20 cellular contexts compared by ENCODE assay signal in the genomic region with DNA sequence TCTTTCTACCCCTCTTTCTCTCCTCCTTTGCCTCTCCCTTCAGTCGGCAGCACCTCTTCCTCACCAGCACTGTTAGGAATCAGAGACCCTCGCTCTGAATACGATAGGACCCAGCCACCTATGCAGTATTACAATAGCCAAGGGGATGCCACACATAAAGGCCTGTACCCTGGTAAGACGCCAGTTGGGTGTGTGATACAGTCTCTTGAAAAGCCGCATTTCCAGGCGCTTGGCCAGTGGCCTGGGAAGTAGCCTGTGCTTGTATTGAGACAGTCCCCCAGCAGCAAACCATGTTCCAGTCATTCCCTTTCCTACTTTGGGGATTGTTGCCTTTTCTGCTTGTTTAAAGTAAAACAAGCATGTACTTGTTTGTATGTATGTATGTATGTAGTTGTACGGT.
DNase-seq lines count a peak whose midpoint lies in the region; ATAC-seq, FAIRE-seq and TF ChIP-seq lines count a peak whose summit lies in the region.
"Had no signal": no experiment of that assay in that cellular context is flagged by ENCODE, and none has a peak within 500 bp of the region (broad histone marks: within the 10 kb centered on the region; RNA-seq: fewer than 3 reads in every experiment).

No MANE protein-coding gene starts in this region.

- H3K4me2 ChIP-seq in neural progenitor cell, result no peak overlapping the region
- H3K4me2 ChIP-seq: A549 had no signal

- H3K4me3 Mint-ChIP-seq in neural progenitor cell, result no peak overlapping the region
- H3K4me3 Mint-ChIP-seq: CD14-positive monocyte had no signal

- H3K36me3 ChIP-seq in heart left ventricle, result peaks cover 0 to 90% (median 67%) of the 10 kb centered on the region in 9 donors
- H3K36me3 ChIP-seq in neural progenitor cell, result peaks cover 11% of the 10 kb centered on the region

- no peaks in the 10 kb centered on the region for H3K27me3 Mint-ChIP-seq in neural progenitor cell (ENCODE audit: insufficient read depth, low read depth)

- H3K27ac Mint-ChIP-seq in neural progenitor cell, result peak overlapping the region; percentile 25

- H3F3A ChIP-seq in neural progenitor cell (ENCODE audit: low read depth), result no peaks in the 10 kb centered on the region

- TF ChIP-seq CTCF in heart left ventricle (IDR thresholded peaks at IDR 0.05) (no peak), neural progenitor cell (IDR thresholded peaks at IDR 0.05) (no peak), GM10266 (IDR thresholded peaks at IDR 0.05; ENCODE audit: control insufficient read depth, insufficient read depth, low read depth, missing control alignments) (no peak)

- H3K36me3 Mint-ChIP-seq in neural progenitor cell, result peaks cover 34% of the 10 kb centered on the region

- H3K9me3 ChIP-seq in heart left ventricle (no peaks in the 10 kb centered on the region), neural progenitor cell (ENCODE audit: low read depth) (no peaks in the 10 kb centered on the region)
- H3K9me3 ChIP-seq: A549, Caco-2 had no signal

- DNase-seq in G401 (ENCODE audit: low spot score) (peak; percentile 79), caudate nucleus (lab: John Stamatoyannopoulos, UW) (peak in 19 of 61 donors; percentile 6 to 67 (median 29)), heart left ventricle (peak in 4 of 5 donors; percentile 56 to 87 (median 67)), neural progenitor cell (ENCODE audit: low spot score) (no peak), GM10266 (ENCODE audit: extremely low spot score) (no peak), urothelium cell line (ENCODE audit: low spot score) (no peak)
- DNase-seq in stimulated activated CD4-positive, alpha-beta T cell treated with anti-CD3 and anti-CD28 coated beads, Interleukin-2, amount 100 ng/mL, for 24 hours, result no peak
- DNase-seq: Caco-2; MV-4-11; NCI-H1417 treated with DMSO at 0.1 percent for 48 hours; NCI-H2081; NCI-H510A treated with DMSO at 0.1 percent for 48 hours; NK-92 treated with Interleukin-12 subunit alpha and Interleukin-12 subunit beta, amount 100 ng/mL, for 24 hours had no signal

- H3K4me1 ChIP-seq in heart left ventricle (peaks cover 0 to 25% (median 2%) of the 10 kb centered on the region in 12 donors), neural progenitor cell (no peaks in the 10 kb centered on the region)
- H3K4me1 ChIP-seq: A549, Caco-2 had no signal

- 49 to 71% (median 64%) methylated on average over 7 of the region's 7 CpGs for WGBS in heart left ventricle, 4 donors

- in situ Hi-C loops in G401 (cut with HindIII; ENCODE audit: low sequenced_read_pairs), result no loop called here

- peaks cover 2% of the 10 kb centered on the region for H3K4me1 Mint-ChIP-seq in neural progenitor cell
- H3K4me1 Mint-ChIP-seq: CD14-positive monocyte had no signal

- intact Hi-C loops in heart left ventricle (cut with DNase I), result loop anchor here in 2 of 10 donors (10.0 kb wide), 2 partner anchors 68 to 222 kb away; a partner anchor contains a TSS

- H2AFZ ChIP-seq in neural progenitor cell (replicated peaks), result no peak overlapping the region

- TF ChIP-seq POLR2A in heart left ventricle (IDR thresholded peaks at IDR 0.05), result no peak

- H3K9ac ChIP-seq in neural progenitor cell, result no peak overlapping the region

- H3K27ac ChIP-seq in caudate nucleus (ENCODE audit: low read depth, low read length) (peak overlapping the region; percentile 71), heart left ventricle (peak overlapping the region in 3 of 12 donors; percentile 29 to 64 (median 35)), neural progenitor cell (no peak overlapping the region)
- H3K27ac ChIP-seq: A549, HL-60, RWPE1 had no signal

- no peaks in the 10 kb centered on the region for H4K20me1 ChIP-seq in neural progenitor cell (ENCODE audit: low read depth)

- no peaks in the 10 kb centered on the region for H3K27me3 ChIP-seq in heart left ventricle
- no peaks in the 10 kb centered on the region for H3K27me3 ChIP-seq in neural progenitor cell

- peak; percentile 88 to 90 (median 90) for ATAC-seq in heart left ventricle
- ATAC-seq in GM21737 (IDR thresholded peaks at IDR 0.05; ENCODE audit: unreplicated experiment), result no peak
- ATAC-seq: A549 had no signal

- no peaks in the 10 kb centered on the region for H3K9me3 Mint-ChIP-seq in neural progenitor cell
- H3K9me3 Mint-ChIP-seq: CD14-positive monocyte had no signal

- no peaks in the 10 kb centered on the region for H3K79me2 ChIP-seq in neural progenitor cell (ENCODE audit: low read depth)

- no peak for FAIRE-seq in urothelium cell line (lab: Jason Lieb, UNC)
- FAIRE-seq: A549, GM12891, GM19239 had no signal

- H3K4me3 ChIP-seq in heart left ventricle, result no peak overlapping the region
- no peak overlapping the region for H3K4me3 ChIP-seq in neural progenitor cell
- H3K4me3 ChIP-seq: A549 had no signal

Comparison
In these comparisons a context has a peak if more than half of its experiments do, and no peak if none do; other contexts are left out.
1. DNase-seq: peak in G401 (single experiment) and heart left ventricle (4 of 5); none in neural progenitor cell (single experiment), stimulated activated CD4-positive, alpha-beta T cell treated with anti-CD3 and anti-CD28 coated beads, Interleukin-2, amount 100 ng/mL, for 24 hours (0 of 2), GM10266 (single experiment) and urothelium cell line (single experiment).